ENCODE assay signal across 35 cellular contexts in genomic region chr18:11775436-11775835, GRCh38.
"Had no signal": no experiment of that assay in that cellular context is flagged by ENCODE, and none has a peak within 500 bp of the region (broad histone marks: within the 10 kb centered on the region; RNA-seq: fewer than 3 reads in every experiment).

No MANE protein-coding gene starts in this region.

- H3K4me1 Mint-ChIP-seq: activated CD4-positive, alpha-beta T cell treated with anti-CD3 and anti-CD28 coated beads for 36 hours; activated CD4-positive, alpha-beta T cell treated with anti-CD3 and anti-CD28 coated beads, Interleukin-2, amount 10 ng/mL, durations not matched to agents 24 days and 14 days; activated CD8-positive, alpha-beta memory T cell treated with anti-CD3 and anti-CD28 coated beads, Interleukin-2, amount 10 ng/mL, durations not matched to agents 7 days and 5 days; activated naive CD4-positive, alpha-beta T cell treated with anti-CD3 and anti-CD28 coated beads, Interleukin-2, amount 10 ng/mL, durations not matched to agents 7 days and 5 days; activated naive CD8-positive, alpha-beta T cell treated with anti-CD3 and anti-CD28 coated beads, Interleukin-2, amount 10 ng/mL, durations not matched to agents 7 days and 5 days; brain; T-helper 17 cell had no signal

- H3K4me2 ChIP-seq: hepatocyte had no signal

- ATAC-seq: activated CD4-positive, alpha-beta T cell treated with anti-CD3 and anti-CD28 coated beads for 36 hours; activated CD8-positive, alpha-beta memory T cell treated with anti-CD3 and anti-CD28 coated beads, Interleukin-2, amount 10 ng/mL, durations not matched to agents 7 days and 5 days; activated CD8-positive, alpha-beta T cell treated with anti-CD3 and anti-CD28 coated beads, Interleukin-2, amount 10 ng/mL, durations not matched to agents 7 days and 5 days; activated naive CD4-positive, alpha-beta T cell treated with anti-CD3 and anti-CD28 coated beads, Interleukin-2, amount 50 U/mL, for 72 hours; esophagus mucosa; foreskin keratinocyte; gastrocnemius medialis; heart right ventricle; T-helper 17 cell had no signal

- H3K36me3 Mint-ChIP-seq: activated CD4-positive, alpha-beta memory T cell treated with anti-CD3 and anti-CD28 coated beads for 36 hours; activated CD8-positive, alpha-beta memory T cell treated with anti-CD3 and anti-CD28 coated beads, Interleukin-2, amount 10 ng/mL, durations not matched to agents 7 days and 5 days; activated naive CD4-positive, alpha-beta T cell treated with anti-CD3 and anti-CD28 coated beads, Interleukin-2, amount 10 ng/mL, durations not matched to agents 7 days and 5 days; activated naive CD4-positive, alpha-beta T cell treated with anti-CD3 and anti-CD28 coated beads, Interleukin-2, amount 50 U/mL, for 72 hours; activated naive CD8-positive, alpha-beta T cell treated with anti-CD3 and anti-CD28 coated beads, Interleukin-2, amount 10 ng/mL, durations not matched to agents 7 days and 5 days; brain had no signal

- H3K4me3 ChIP-seq: ascending aorta, breast epithelium, cardiac muscle cell, colonic mucosa, gastrocnemius medialis, heart right ventricle, hepatocyte had no signal

- H3K27me3 ChIP-seq: ascending aorta, breast epithelium, cardiac muscle cell, colonic mucosa, foreskin keratinocyte, gastrocnemius medialis, heart right ventricle, hepatocyte had no signal

- DNase-seq: activated CD4-positive, alpha-beta memory T cell treated with anti-CD3 and anti-CD28 coated beads for 36 hours; activated CD4-positive, alpha-beta T cell treated with anti-CD3 and anti-CD28 coated beads for 36 hours; activated CD4-positive, alpha-beta T cell treated with anti-CD3 and anti-CD28 coated beads, Interleukin-2, amount 10 ng/mL, durations not matched to agents 24 days and 14 days; activated CD4-positive, CD25-positive, alpha-beta regulatory T cell; activated CD4-positive, CD25-positive, alpha-beta regulatory T cell treated with anti-CD3 and anti-CD28 coated beads, Interleukin-2, amount 50 U/mL, for 72 hours; activated CD8-positive, alpha-beta memory T cell treated with anti-CD3 and anti-CD28 coated beads, Interleukin-2, amount 10 ng/mL, durations not matched to agents 7 days and 5 days; activated CD8-positive, alpha-beta memory T cell treated with anti-CD3 and anti-CD28 coated beads, Interleukin-2, amount 50 U/mL, for 4 hours; activated CD8-positive, alpha-beta T cell treated with anti-CD3 and anti-CD28 coated beads, Interleukin-2, amount 10 ng/mL, durations not matched to agents 7 days and 5 days; activated effector memory CD4-positive, alpha-beta T cell treated with anti-CD3 and anti-CD28 coated beads, Interleukin-2, amount 50 U/mL, for 16 hours; activated naive CD4-positive, alpha-beta T cell; activated naive CD4-positive, alpha-beta T cell treated with anti-CD3 and anti-CD28 coated beads, Interleukin-2, amount 10 ng/mL, durations not matched to agents 7 days and 5 days; activated naive CD8-positive, alpha-beta T cell treated with anti-CD3 and anti-CD28 coated beads, Interleukin-2, amount 10 ng/mL, durations not matched to agents 7 days and 5 days; activated T-cell treated with anti-CD3 and anti-CD28 coated beads, Interleukin-2, amount 50 U/mL, for 1 hour; activated T-cell treated with anti-CD3 and anti-CD28 coated beads, Interleukin-2, amount 50 U/mL, for 48 hours; central memory CD4-positive, alpha-beta T cell; cerebellar nuclear complex; colonic mucosa; effector CD8-positive, alpha-beta T cell; endodermal cell; foreskin keratinocyte; gastrocnemius medialis; heart right ventricle; T-helper 17 cell; T1000; WERI-Rb-1 had no signal

- H3K27ac ChIP-seq: ascending aorta, breast epithelium, cardiac muscle cell, colonic mucosa, foreskin keratinocyte, gastrocnemius medialis, heart right ventricle, hepatocyte, WERI-Rb-1 had no signal

- H3K36me3 ChIP-seq: ascending aorta, breast epithelium, cardiac muscle cell, colonic mucosa, gastrocnemius medialis, heart right ventricle, WERI-Rb-1 had no signal

- H3K27me3 Mint-ChIP-seq: activated CD4-positive, alpha-beta memory T cell treated with anti-CD3 and anti-CD28 coated beads for 36 hours; brain had no signal

- H3K9me3 ChIP-seq: ascending aorta, breast epithelium, colonic mucosa, gastrocnemius medialis, heart right ventricle had no signal

- H3K4me3 Mint-ChIP-seq: activated CD4-positive, alpha-beta memory T cell treated with anti-CD3 and anti-CD28 coated beads for 36 hours; activated CD4-positive, alpha-beta T cell treated with anti-CD3 and anti-CD28 coated beads for 36 hours; activated CD4-positive, alpha-beta T cell treated with anti-CD3 and anti-CD28 coated beads, Interleukin-2, amount 10 ng/mL, durations not matched to agents 24 days and 14 days; activated CD8-positive, alpha-beta memory T cell treated with anti-CD3 and anti-CD28 coated beads, Interleukin-2, amount 10 ng/mL, durations not matched to agents 7 days and 5 days; activated CD8-positive, alpha-beta T cell treated with anti-CD3 and anti-CD28 coated beads, Interleukin-2, amount 10 ng/mL, durations not matched to agents 7 days and 5 days; activated naive CD4-positive, alpha-beta T cell treated with anti-CD3 and anti-CD28 coated beads, Interleukin-2, amount 10 ng/mL, durations not matched to agents 7 days and 5 days; activated naive CD8-positive, alpha-beta T cell treated with anti-CD3 and anti-CD28 coated beads, Interleukin-2, amount 10 ng/mL, durations not matched to agents 7 days and 5 days; activated T-helper 1 cell treated with anti-CD3 and anti-CD28 coated beads, Interleukin-12 subunit alpha, Interleukin-12 subunit beta, Interleukin-2, Interleukin-4 antibody, amounts not matched to agents 30 ng/mL and 10 ng/mL and 1 ng/mL, durations not matched to agents 14 hours and 24 hours and 36 hours; brain; endodermal cell; T-helper 17 cell; T-helper 2 cell treated with Interferon-gamma antibody and Interleukin-4, amounts not matched to agents 5 μg/mL and 100 μg/mL, for 36 hours had no signal

- H3K27ac Mint-ChIP-seq: activated CD4-positive, alpha-beta memory T cell treated with anti-CD3 and anti-CD28 coated beads for 36 hours; activated CD4-positive, alpha-beta T cell treated with anti-CD3 and anti-CD28 coated beads for 36 hours; activated CD4-positive, alpha-beta T cell treated with anti-CD3 and anti-CD28 coated beads, Interleukin-2, amount 10 ng/mL, durations not matched to agents 24 days and 14 days; activated CD8-positive, alpha-beta memory T cell treated with anti-CD3 and anti-CD28 coated beads, Interleukin-2, amount 10 ng/mL, durations not matched to agents 7 days and 5 days; activated CD8-positive, alpha-beta T cell treated with anti-CD3 and anti-CD28 coated beads, Interleukin-2, amount 10 ng/mL, durations not matched to agents 7 days and 5 days; activated naive CD4-positive, alpha-beta T cell treated with anti-CD3 and anti-CD28 coated beads, Interleukin-2, amount 10 ng/mL, durations not matched to agents 7 days and 5 days; activated naive CD4-positive, alpha-beta T cell treated with anti-CD3 and anti-CD28 coated beads, Interleukin-2, amount 50 U/mL, for 72 hours; activated naive CD8-positive, alpha-beta T cell treated with anti-CD3 and anti-CD28 coated beads, Interleukin-2, amount 10 ng/mL, durations not matched to agents 7 days and 5 days; activated T-helper 1 cell treated with anti-CD3 and anti-CD28 coated beads, Interleukin-12 subunit alpha, Interleukin-12 subunit beta, Interleukin-2, Interleukin-4 antibody, amounts not matched to agents 30 ng/mL and 10 ng/mL and 1 ng/mL, durations not matched to agents 14 hours and 24 hours and 36 hours; activated T-helper 2 cell treated with anti-CD3 and anti-CD28 coated beads, Interferon-gamma antibody, Interleukin-2, Interleukin-4, amounts not matched to agents 10 μg/mL and 5 μg/mL and 100 μg/mL, durations not matched to agents 14 hours and 24 hours and 36 hours; brain; endodermal cell; T-helper 17 cell; T-helper 2 cell treated with Interferon-gamma antibody and Interleukin-4, amounts not matched to agents 5 μg/mL and 100 μg/mL, for 36 hours had no signal

- H3K79me2 ChIP-seq: hepatocyte had no signal

- H3K4me1 ChIP-seq: ascending aorta, breast epithelium, colonic mucosa, foreskin keratinocyte, gastrocnemius medialis, heart right ventricle had no signal

- H3K9me3 Mint-ChIP-seq: activated CD4-positive, alpha-beta memory T cell treated with anti-CD3 and anti-CD28 coated beads for 36 hours; activated CD4-positive, alpha-beta T cell treated with anti-CD3 and anti-CD28 coated beads, Interleukin-2, amount 10 ng/mL, durations not matched to agents 24 days and 14 days; activated naive CD4-positive, alpha-beta T cell treated with anti-CD3 and anti-CD28 coated beads, Interleukin-2, amount 10 ng/mL, durations not matched to agents 7 days and 5 days; activated naive CD4-positive, alpha-beta T cell treated with anti-CD3 and anti-CD28 coated beads, Interleukin-2, amount 50 U/mL, for 72 hours; activated naive CD8-positive, alpha-beta T cell treated with anti-CD3 and anti-CD28 coated beads, Interleukin-2, amount 10 ng/mL, durations not matched to agents 7 days and 5 days; activated T-helper 1 cell treated with anti-CD3 and anti-CD28 coated beads, Interleukin-12 subunit alpha, Interleukin-12 subunit beta, Interleukin-2, Interleukin-4 antibody, amounts not matched to agents 30 ng/mL and 10 ng/mL and 1 ng/mL, durations not matched to agents 14 hours and 24 hours and 36 hours; activated T-helper 2 cell treated with anti-CD3 and anti-CD28 coated beads, Interferon-gamma antibody, Interleukin-2, Interleukin-4, amounts not matched to agents 10 μg/mL and 5 μg/mL and 100 μg/mL, durations not matched to agents 14 hours and 24 hours and 36 hours; brain; endodermal cell; T-helper 2 cell treated with Interferon-gamma antibody and Interleukin-4, amounts not matched to agents 5 μg/mL and 100 μg/mL, for 36 hours had no signal

- H2AFZ ChIP-seq: hepatocyte had no signal
